ENCODE assay signal across 11 cellular contexts in genomic region chr5:73444499-73445432, GRCh38. TPM values are rescaled to one million over a fixed set of nuclear protein-coding genes. Genes with fewer than 3 reads are reported as not detected.
A peak's percentile ranks its signal among the peaks of the same experiment; 100 is the strongest.
DNase-seq lines count a peak whose midpoint lies in the region; ATAC-seq, FAIRE-seq and TF ChIP-seq lines count a peak whose summit lies in the region.
"Had no signal": no experiment of that assay in that cellular context is flagged by ENCODE, and none has a peak within 500 bp of the region (broad histone marks: within the 10 kb centered on the region; RNA-seq: fewer than 3 reads in every experiment).

No MANE protein-coding gene starts in this region.

- no peaks in the 10 kb centered on the region for H3K79me2 ChIP-seq in GM23338 (replicated peaks; ENCODE audit: insufficient read depth)
- H3K79me2 ChIP-seq in astrocyte (ENCODE audit: insufficient read depth, low read length), result peaks cover 80% of the 10 kb centered on the region

- peaks cover 32% of the 10 kb centered on the region for H3K4me1 Mint-ChIP-seq in GM23338
- H3K4me1 Mint-ChIP-seq in astrocyte (ENCODE audit: low read depth, unreplicated experiment), result no peaks in the 10 kb centered on the region
- H3K4me1 Mint-ChIP-seq in natural killer cell, result peaks cover 5 to 14% of the 10 kb centered on the region in 2 donors

- H3K9me3 Mint-ChIP-seq in GM23338 (peaks cover 7% of the 10 kb centered on the region; the same call in 1 of the 3 replicates), astrocyte (ENCODE audit: unreplicated experiment) (peaks cover 19% of the 10 kb centered on the region), natural killer cell (peaks cover 0 to 2% of the 10 kb centered on the region in 2 donors)

- intact Hi-C loops in natural killer cell (cut with micrococcal nuclease), result loop anchor here (10.0 kb wide), 1 partner anchor 520 kb away; no protein-coding TSS in a partner anchor

- H3K4me1 ChIP-seq in GM23338 (ENCODE audit: insufficient read depth) (peaks cover 43% of the 10 kb centered on the region), astrocyte (ENCODE audit: insufficient read depth, low read length) (peaks cover 38% of the 10 kb centered on the region)

- H3K27me3 ChIP-seq in GM23338 (ENCODE audit: insufficient read depth) (peaks cover 93% of the 10 kb centered on the region), astrocyte (ENCODE audit: insufficient read depth, low read length) (no peaks in the 10 kb centered on the region)

- no peak for FAIRE-seq in astrocyte (lab: Jason Lieb, UNC)
- no peak for FAIRE-seq in urothelium cell line (lab: Jason Lieb, UNC)

- no peak overlapping the region for H3K27ac ChIP-seq in GM23338 (ENCODE audit: low read depth)
- peak overlapping the region; percentile 74 for H3K27ac ChIP-seq in astrocyte (ENCODE audit: low read depth, low read length)
- H3K27ac ChIP-seq: suprapubic skin had no signal

- H3K27ac Mint-ChIP-seq in GM23338 (no peak overlapping the region), astrocyte (ENCODE audit: unreplicated experiment) (peak overlapping the region; percentile 91), natural killer cell (no peak overlapping the region)

- peak; percentile 53 for DNase-seq in AG10803 (ENCODE audit: low read depth)
- peak; percentile 62 for DNase-seq in GM23338 (ENCODE audit: low spot score)
- no peak for DNase-seq in astrocyte (ENCODE audit: low read depth)
- peak; percentile 73 for DNase-seq in left kidney (ENCODE audit: low read depth, low spot score)
- no peak for DNase-seq in SK-N-DZ (ENCODE audit: low spot score)
- no peak for DNase-seq in natural killer cell
- no peak for DNase-seq in iPS-NIHi11 (ENCODE audit: low spot score)
- no peak for DNase-seq in urothelium cell line (ENCODE audit: low spot score)
- DNase-seq: NCI-H2029 treated with DMSO at 0.1 percent for 48 hours had no signal

- H3K9ac ChIP-seq in astrocyte (ENCODE audit: low read length), result peak overlapping the region; percentile 95

- peak overlapping the region; percentile 83 for H3K4me3 ChIP-seq in AG10803 (ENCODE audit: low read length)
- peak overlapping the region; percentile 44 for H3K4me3 ChIP-seq in GM23338
- peak overlapping the region; percentile 91 for H3K4me3 ChIP-seq in astrocyte (ENCODE audit: insufficient read depth, low read depth, low read length)
- H3K4me3 ChIP-seq: suprapubic skin had no signal

- no peaks in the 10 kb centered on the region for H3K36me3 Mint-ChIP-seq in GM23338 (ENCODE audit: low read depth)
- H3K36me3 Mint-ChIP-seq in astrocyte (ENCODE audit: low read depth, unreplicated experiment), result peaks cover 5% of the 10 kb centered on the region
- H3K36me3 Mint-ChIP-seq in natural killer cell, result peaks cover 5% of the 10 kb centered on the region

- peaks cover 90% of the 10 kb centered on the region for H3K27me3 Mint-ChIP-seq in GM23338 (ENCODE audit: insufficient read depth, low read depth, poor library complexity)
- H3K27me3 Mint-ChIP-seq in astrocyte (ENCODE audit: low read depth, unreplicated experiment), result peaks cover 66% of the 10 kb centered on the region
- peaks cover 58 to 68% of the 10 kb centered on the region in 2 donors for H3K27me3 Mint-ChIP-seq in natural killer cell (ENCODE audit: low read depth in 2 of 2)

- H2AFZ ChIP-seq in GM23338 (peak overlapping the region; percentile 90; the same call in 1 of the 2 replicates), astrocyte (ENCODE audit: low read depth, low read length) (no peak overlapping the region)

- peak overlapping the region; percentile 74 for H3K4me2 ChIP-seq in GM23338
- H3K4me2 ChIP-seq in astrocyte (ENCODE audit: low read length), result peak overlapping the region; percentile 83

- TF ChIP-seq CTCF in AG10803 (conservative IDR thresholded peaks at IDR 0.05; ENCODE audit: low read length) (0 out of 2 replicates have a peak, but pooled peaks have one; percentile 17), GM23338 (conservative IDR thresholded peaks at IDR 0.05; ENCODE audit: low read depth in 2 of 2) (peak in 1 of 2 experiments; percentile 36; a peak in 2 of 4 replicates), astrocyte (IDR thresholded peaks at IDR 0.05; ENCODE audit: insufficient read depth, low read depth, low read length) (no peak), natural killer cell (IDR thresholded peaks at IDR 0.05) (no peak)

- H3K9me2 ChIP-seq in GM23338 (ENCODE audit: insufficient read depth), result no peaks in the 10 kb centered on the region

- ATAC-seq in GM23338 (peak; percentile 18), natural killer cell (no peak)

- peak overlapping the region; percentile 55 for H3K4me3 Mint-ChIP-seq in GM23338
- H3K4me3 Mint-ChIP-seq in astrocyte (ENCODE audit: unreplicated experiment), result peak overlapping the region; percentile 82
- no peak overlapping the region for H3K4me3 Mint-ChIP-seq in natural killer cell

- H3K36me3 ChIP-seq in GM23338 (ENCODE audit: insufficient read depth) (no peaks in the 10 kb centered on the region), astrocyte (ENCODE audit: insufficient read depth, low read length) (peaks cover 3% of the 10 kb centered on the region)
- H3K36me3 ChIP-seq: suprapubic skin had no signal

- peaks cover 49% of the 10 kb centered on the region for H4K20me1 ChIP-seq in GM23338 (replicated peaks; ENCODE audit: insufficient read depth)
- H4K20me1 ChIP-seq in astrocyte (ENCODE audit: insufficient read depth, low read length), result peaks cover 36% of the 10 kb centered on the region

- H3F3A ChIP-seq in GM23338 (replicated peaks; ENCODE audit: low read depth), result peaks cover 46% of the 10 kb centered on the region

- no peaks in the 10 kb centered on the region for H3K9me3 ChIP-seq in astrocyte (ENCODE audit: insufficient read depth, low read depth, low read length)
- H3K9me3 ChIP-seq: suprapubic skin had no signal

TF ChIP-seq in GM23338, 12 proteins besides CTCF, POLR2A, EP300 and RAD21:
- TF ChIP-seq JUNB (IDR thresholded peaks at IDR 0.05; ENCODE audit: unreplicated experiment) (no peak), EZH2 (IDR thresholded peaks at IDR 0.05; ENCODE audit: low read depth, unreplicated experiment) (peak; percentile 89), EZH2phosphoT487 (IDR thresholded peaks at IDR 0.05; ENCODE audit: unreplicated experiment) (peak; percentile 71), ETS1 (IDR thresholded peaks at IDR 0.05) (no peak), NANOG (IDR thresholded peaks at IDR 0.05; ENCODE audit: borderline replicate concordance) (no peak), REST (IDR thresholded peaks at IDR 0.05; ENCODE audit: unreplicated experiment) (no peak)

RNA-seq across cellular contexts. Expression of gene FOXD1, which starts 3.8 kb away (rescaled TPM):
- total RNA-seq in GM23338 (2014; rRNA removed; shearing (Covaris generic)), result 0.12 and 0.42 TPM in 2 replicates
- 0.23 TPM in 1 of 2 replicates, not detected in the other for polyA plus RNA-seq in GM23338 (2016; fragmentation: Nextera tagmentation; extraction: Ambion mirVana)
- 13.5 and 16.9 TPM in 2 replicates for total RNA-seq in astrocyte
- 0.93 and 1.1 TPM in 2 replicates for polyA plus RNA-seq in SK-N-DZ (2014; cell fraction: cytosol; rRNA removed)
- 0.24 and 1.2 TPM in 2 replicates for polyA plus RNA-seq in SK-N-DZ (2014; cell fraction: nucleus; rRNA removed)
- total RNA-seq in natural killer cell, result under 1 TPM; 0.31 to 0.63 (median 0.41) TPM
- total RNA-seq: lung microvascular endothelial cell had no signal

RNA-seq across cellular contexts. Expression of gene BTF3, which starts 53.5 kb away (rescaled TPM):
- total RNA-seq in GM23338 (2014; rRNA removed; shearing (Covaris generic)), result 472 and 506 TPM in 2 replicates
- 1,033 and 1,148 TPM in 2 replicates for polyA plus RNA-seq in GM23338 (2016; fragmentation: Nextera tagmentation; extraction: Ambion mirVana)
- total RNA-seq in astrocyte, result 475 and 524 TPM in 2 replicates
- polyA plus RNA-seq in SK-N-DZ (2014; cell fraction: cytosol; rRNA removed), result 764 and 864 TPM in 2 replicates
- polyA plus RNA-seq in SK-N-DZ (2014; cell fraction: nucleus; rRNA removed), result 413 and 580 TPM in 2 replicates
- total RNA-seq in natural killer cell, result 100 to 1,000 TPM; 364 to 423 (median 391) TPM

Comparison
In these comparisons a context has a peak if more than half of its experiments do, and no peak if none do; other contexts are left out.
1. DNase-seq: peak in AG10803 (single experiment), GM23338 (single experiment) and left kidney (single experiment); none in astrocyte (single experiment), SK-N-DZ (single experiment), natural killer cell (single experiment), iPS-NIHi11 (single experiment) and urothelium cell line (single experiment).
2. Peak in every context shown above with its lines, with median percentiles within 50 percentile points of each other: H3K4me3 ChIP-seq.